Comparison of ENCODE assay signal across 16 cellular contexts in genomic region chr21:32007461-32007860, GRCh38.
A peak's percentile ranks its signal among the peaks of the same experiment; 100 is the strongest.
DNase-seq lines count a peak whose midpoint lies in the region; TF ChIP-seq lines count a peak whose summit lies in the region.
"Had no signal": no experiment of that assay in that cellular context is flagged by ENCODE, and none has a peak within 500 bp of the region (broad histone marks: within the 10 kb centered on the region; RNA-seq: fewer than 3 reads in every experiment).

No MANE protein-coding gene starts in this region.

- H3K4me3 Mint-ChIP-seq in nephron progenitor cell = no peak overlapping the region
- H3K4me3 Mint-ChIP-seq: activated naive CD4-positive, alpha-beta T cell treated with anti-CD3 and anti-CD28 coated beads, Interleukin-2, amount 50 U/mL, for 24 hours; CD14-positive monocyte; IgD-negative memory B cell had no signal

- H3K36me3 Mint-ChIP-seq in nephron progenitor cell (ENCODE audit: low read depth) = peaks cover 48% of the 10 kb centered on the region
- H3K36me3 Mint-ChIP-seq: activated naive CD4-positive, alpha-beta T cell treated with anti-CD3 and anti-CD28 coated beads, Interleukin-2, amount 50 U/mL, for 24 hours; CD14-positive monocyte; IgD-negative memory B cell had no signal

- no peaks in the 10 kb centered on the region for H3K27me3 ChIP-seq in MM.1S (replicated peaks; ENCODE audit: insufficient read depth, low read length)

- peaks cover 27% of the 10 kb centered on the region for H3K9me3 Mint-ChIP-seq in nephron progenitor cell
- H3K9me3 Mint-ChIP-seq: activated naive CD4-positive, alpha-beta T cell treated with anti-CD3 and anti-CD28 coated beads, Interleukin-2, amount 50 U/mL, for 24 hours had no signal

- H3K9ac ChIP-seq in MM.1S (ENCODE audit: low read length) = no peak overlapping the region

- no peaks in the 10 kb centered on the region for H3K9me2 ChIP-seq in MM.1S (replicated peaks; ENCODE audit: insufficient read depth, low read length)

- no peaks in the 10 kb centered on the region for H4K20me1 ChIP-seq in MM.1S (ENCODE audit: insufficient read depth, low read length)

- H3K9me3 ChIP-seq in MM.1S (replicated peaks; ENCODE audit: insufficient read depth, low read length) = no peaks in the 10 kb centered on the region

- H3K4me1 ChIP-seq in MM.1S (ENCODE audit: low read length) = no peaks in the 10 kb centered on the region

- no peak overlapping the region for H3K27ac ChIP-seq in MM.1S (ENCODE audit: low read length)
- H3K27ac ChIP-seq: PC-9 had no signal

- peak overlapping the region; percentile 23 for H3K27ac Mint-ChIP-seq in nephron progenitor cell
- H3K27ac Mint-ChIP-seq: activated naive CD4-positive, alpha-beta T cell treated with anti-CD3 and anti-CD28 coated beads, Interleukin-2, amount 50 U/mL, for 24 hours; CD14-positive monocyte; IgD-negative memory B cell had no signal

- H3K4me1 Mint-ChIP-seq in nephron progenitor cell = no peaks in the 10 kb centered on the region
- H3K4me1 Mint-ChIP-seq: activated naive CD4-positive, alpha-beta T cell treated with anti-CD3 and anti-CD28 coated beads, Interleukin-2, amount 50 U/mL, for 24 hours; CD14-positive monocyte; IgD-negative memory B cell had no signal

- in situ Hi-C loops in GM13977 (cut with MboI; ENCODE audit: low pct_unique_long_range_greater_than_20kb, low sequenced_read_pairs, unreplicated experiment) = no loop called here

- no peaks in the 10 kb centered on the region for H3K79me2 ChIP-seq in MM.1S (ENCODE audit: low read length)

- H3K27me3 Mint-ChIP-seq in nephron progenitor cell (ENCODE audit: low read depth, poor library complexity) = peaks cover 5% of the 10 kb centered on the region
- H3K27me3 Mint-ChIP-seq: IgD-negative memory B cell had no signal

- no peak overlapping the region for H3K4me2 ChIP-seq in MM.1S (ENCODE audit: low read depth, low read length)
- H3K4me2 ChIP-seq: PC-9 had no signal

- no peak overlapping the region for H2AFZ ChIP-seq in MM.1S (ENCODE audit: low read length)
- H2AFZ ChIP-seq: PC-9 had no signal

- no peaks in the 10 kb centered on the region for H3K36me3 ChIP-seq in MM.1S (replicated peaks; ENCODE audit: insufficient read depth, low read length)

- TF ChIP-seq CTCF in nephron progenitor cell (IDR thresholded peaks at IDR 0.05) (no peak), GM13977 (IDR thresholded peaks at IDR 0.05; ENCODE audit: extremely low read depth, insufficient read depth, missing control alignments) (no peak), MM.1S (IDR thresholded peaks at IDR 0.05; ENCODE audit: low read length) (no peak)

- H3K4me3 ChIP-seq in MM.1S (ENCODE audit: low read length) = no peak overlapping the region
- H3K4me3 ChIP-seq: PC-9 had no signal

- DNase-seq in AG20443 (ENCODE audit: low spot score) (peak; percentile 88), HT1080 (ENCODE audit: low read depth) (peak; percentile 77), astrocyte of the hippocampus (ENCODE audit: low read depth, low spot score) (peak; percentile 53), nephron progenitor cell (no peak), GM13977 (ENCODE audit: low spot score) (no peak), DMS153 treated with DMSO at 0.1 percent for 48 hours (lab: John Stamatoyannopoulos, UW; ENCODE audit: unreplicated experiment) (no peak), GF-D8 (lab: John Stamatoyannopoulos, UW) (no peak), MM.1S (no peak)
- DNase-seq: activated CD8-positive, alpha-beta memory T cell treated with anti-CD3 and anti-CD28 coated beads, Interleukin-2, amount 50 U/mL, for 48 hours; central memory CD4-positive, alpha-beta T cell; kidney glomerular epithelial cell; NCI-H446 treated with DMSO at 0.1 percent for 48 hours; PC-9 had no signal

- H3F3A ChIP-seq in MM.1S (ENCODE audit: insufficient read depth, low read length) = no peaks in the 10 kb centered on the region

Comparison
In these comparisons a context has a peak if more than half of its experiments do, and no peak if none do; other contexts are left out.
1. DNase-seq: peak in AG20443 (single experiment), HT1080 (single experiment) and astrocyte of the hippocampus (single experiment); none in nephron progenitor cell (single experiment), GM13977 (single experiment), DMS153 treated with DMSO at 0.1 percent for 48 hours (single experiment), GF-D8 (single experiment) and MM.1S (single experiment).